In genomic region chr18:48817021-48817461, GRCh38 we compare ENCODE assay signal across 1 cellular context.
TF ChIP-seq lines count a peak whose summit lies in the region.

No MANE protein-coding gene starts in this region.

TF ChIP-seq in GM23338, 12 proteins besides CTCF, POLR2A, EP300 and RAD21 (continued from another document):
- TF ChIP-seq, protein P1, sequence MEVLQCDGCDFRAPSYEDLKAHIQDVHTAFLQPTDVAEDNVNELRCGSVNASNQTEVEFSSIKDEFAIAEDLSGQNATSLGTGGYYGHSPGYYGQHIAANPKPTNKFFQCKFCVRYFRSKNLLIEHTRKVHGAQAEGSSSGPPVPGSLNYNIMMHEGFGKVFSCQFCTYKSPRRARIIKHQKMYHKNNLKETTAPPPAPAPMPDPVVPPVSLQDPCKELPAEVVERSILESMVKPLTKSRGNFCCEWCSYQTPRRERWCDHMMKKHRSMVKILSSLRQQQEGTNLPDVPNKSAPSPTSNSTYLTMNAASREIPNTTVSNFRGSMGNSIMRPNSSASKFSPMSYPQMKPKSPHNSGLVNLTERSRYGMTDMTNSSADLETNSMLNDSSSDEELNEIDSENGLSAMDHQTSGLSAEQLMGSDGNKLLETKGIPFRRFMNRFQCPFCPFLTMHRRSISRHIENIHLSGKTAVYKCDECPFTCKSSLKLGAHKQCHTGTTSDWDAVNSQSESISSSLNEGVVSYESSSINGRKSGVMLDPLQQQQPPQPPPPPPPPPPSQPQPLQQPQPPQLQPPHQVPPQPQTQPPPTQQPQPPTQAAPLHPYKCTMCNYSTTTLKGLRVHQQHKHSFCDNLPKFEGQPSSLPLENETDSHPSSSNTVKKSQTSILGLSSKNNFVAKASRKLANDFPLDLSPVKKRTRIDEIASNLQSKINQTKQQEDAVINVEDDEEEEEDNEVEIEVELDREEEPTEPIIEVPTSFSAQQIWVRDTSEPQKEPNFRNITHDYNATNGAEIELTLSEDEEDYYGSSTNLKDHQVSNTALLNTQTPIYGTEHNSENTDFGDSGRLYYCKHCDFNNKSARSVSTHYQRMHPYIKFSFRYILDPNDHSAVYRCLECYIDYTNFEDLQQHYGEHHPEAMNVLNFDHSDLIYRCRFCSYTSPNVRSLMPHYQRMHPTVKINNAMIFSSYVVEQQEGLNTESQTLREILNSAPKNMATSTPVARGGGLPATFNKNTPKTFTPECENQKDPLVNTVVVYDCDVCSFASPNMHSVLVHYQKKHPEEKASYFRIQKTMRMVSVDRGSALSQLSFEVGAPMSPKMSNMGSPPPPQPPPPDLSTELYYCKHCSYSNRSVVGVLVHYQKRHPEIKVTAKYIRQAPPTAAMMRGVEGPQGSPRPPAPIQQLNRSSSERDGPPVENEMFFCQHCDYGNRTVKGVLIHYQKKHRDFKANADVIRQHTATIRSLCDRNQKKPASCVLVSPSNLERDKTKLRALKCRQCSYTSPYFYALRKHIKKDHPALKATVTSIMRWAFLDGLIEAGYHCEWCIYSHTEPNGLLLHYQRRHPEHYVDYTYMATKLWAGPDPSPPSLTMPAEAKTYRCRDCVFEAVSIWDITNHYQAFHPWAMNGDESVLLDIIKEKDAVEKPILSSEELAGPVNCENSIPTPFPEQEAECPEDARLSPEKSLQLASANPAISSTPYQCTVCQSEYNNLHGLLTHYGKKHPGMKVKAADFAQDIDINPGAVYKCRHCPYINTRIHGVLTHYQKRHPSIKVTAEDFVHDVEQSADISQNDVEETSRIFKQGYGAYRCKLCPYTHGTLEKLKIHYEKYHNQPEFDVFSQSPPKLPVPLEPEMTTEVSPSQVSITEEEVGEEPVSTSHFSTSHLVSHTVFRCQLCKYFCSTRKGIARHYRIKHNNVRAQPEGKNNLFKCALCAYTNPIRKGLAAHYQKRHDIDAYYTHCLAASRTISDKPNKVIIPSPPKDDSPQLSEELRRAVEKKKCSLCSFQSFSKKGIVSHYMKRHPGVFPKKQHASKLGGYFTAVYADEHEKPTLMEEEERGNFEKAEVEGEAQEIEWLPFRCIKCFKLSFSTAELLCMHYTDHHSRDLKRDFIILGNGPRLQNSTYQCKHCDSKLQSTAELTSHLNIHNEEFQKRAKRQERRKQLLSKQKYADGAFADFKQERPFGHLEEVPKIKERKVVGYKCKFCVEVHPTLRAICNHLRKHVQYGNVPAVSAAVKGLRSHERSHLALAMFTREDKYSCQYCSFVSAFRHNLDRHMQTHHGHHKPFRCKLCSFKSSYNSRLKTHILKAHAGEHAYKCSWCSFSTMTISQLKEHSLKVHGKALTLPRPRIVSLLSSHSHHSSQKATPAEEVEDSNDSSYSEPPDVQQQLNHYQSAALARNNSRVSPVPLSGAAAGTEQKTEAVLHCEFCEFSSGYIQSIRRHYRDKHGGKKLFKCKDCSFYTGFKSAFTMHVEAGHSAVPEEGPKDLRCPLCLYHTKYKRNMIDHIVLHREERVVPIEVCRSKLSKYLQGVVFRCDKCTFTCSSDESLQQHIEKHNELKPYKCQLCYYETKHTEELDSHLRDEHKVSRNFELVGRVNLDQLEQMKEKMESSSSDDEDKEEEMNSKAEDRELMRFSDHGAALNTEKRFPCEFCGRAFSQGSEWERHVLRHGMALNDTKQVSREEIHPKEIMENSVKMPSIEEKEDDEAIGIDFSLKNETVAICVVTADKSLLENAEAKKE (CRISPR knock-in tag; IDR thresholded peaks at IDR 0.05) = no peak
- TF ChIP-seq ETS1 (IDR thresholded peaks at IDR 0.05) = no peak
